ENCODE assay signal across 18 cellular contexts in the genomic region with DNA sequence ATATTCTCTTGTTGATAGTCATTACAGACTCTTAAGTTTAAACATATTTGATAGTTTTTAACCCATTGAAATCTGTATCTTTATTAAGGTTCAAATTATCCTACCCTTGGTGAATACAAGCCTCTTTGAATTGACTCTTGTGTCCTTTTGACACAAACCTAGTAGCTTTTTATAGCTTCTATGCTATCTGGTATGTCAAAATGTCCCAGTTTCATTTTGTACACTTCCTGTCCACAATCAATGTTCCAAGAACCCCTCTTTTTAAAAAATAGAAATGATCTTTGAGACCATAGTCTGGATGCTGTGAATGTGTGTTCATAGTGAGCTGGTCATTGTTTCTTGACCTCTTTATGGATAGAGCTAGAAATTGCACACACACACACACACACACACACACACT.
DNase-seq lines count a peak whose midpoint lies in the region; ATAC-seq and TF ChIP-seq lines count a peak whose summit lies in the region.
"Had no signal": no experiment of that assay in that cellular context is flagged by ENCODE, and none has a peak within 500 bp of the region (broad histone marks: within the 10 kb centered on the region; RNA-seq: fewer than 3 reads in every experiment).

No MANE protein-coding gene starts in this region.

- H3K27ac ChIP-seq in coronary artery: no peak overlapping the region
- H3K27ac ChIP-seq: A549, right atrium auricular region, SK-N-MC had no signal

- TF ChIP-seq CTCF in coronary artery (IDR thresholded peaks at IDR 0.05): no peak

- H3K4me3 ChIP-seq in coronary artery: no peak overlapping the region
- H3K4me3 ChIP-seq: A549, right atrium auricular region, SK-N-MC had no signal

- DNase-seq in OCI-M1 (lab: John Stamatoyannopoulos, UW) (no peak), GM03348 (ENCODE audit: low spot score) (no peak), coronary artery (ENCODE audit: low spot score) (no peak)
- DNase-seq: activated CD8-positive, alpha-beta memory T cell treated with anti-CD3 and anti-CD28 coated beads, Interleukin-2, amount 50 U/mL, for 48 hours; activated naive CD4-positive, alpha-beta T cell treated with Interleukin-2 at 50 U/mL for 16 hours; foreskin melanocyte; midbrain; NCI-H1694; T1000 had no signal

- ATAC-seq in GM18502 (IDR thresholded peaks at IDR 0.05; ENCODE audit: poor library complexity, unreplicated experiment): peak; percentile 56
- ATAC-seq in GM19395 (IDR thresholded peaks at IDR 0.05; ENCODE audit: unreplicated experiment): peak; percentile 40
- peak; percentile 40 for ATAC-seq in HG02759 (IDR thresholded peaks at IDR 0.05; ENCODE audit: unreplicated experiment)
- peak; percentile 45 for ATAC-seq in HG03432 (IDR thresholded peaks at IDR 0.05; ENCODE audit: unreplicated experiment)
- ATAC-seq in GM21526 (IDR thresholded peaks at IDR 0.05; ENCODE audit: low FRiP score, unreplicated experiment): no peak
- ATAC-seq: A549, left colon had no signal
